Comparison of ENCODE assay signal across 19 cellular contexts in genomic region chr4:103158760-103159159, GRCh38. TPM values are rescaled to one million over a fixed set of nuclear protein-coding genes. Genes with fewer than 3 reads are reported as not detected.
DNase-seq lines count a peak whose midpoint lies in the region; ATAC-seq and TF ChIP-seq lines count a peak whose summit lies in the region.
"Had no signal": no experiment of that assay in that cellular context is flagged by ENCODE, and none has a peak within 500 bp of the region (broad histone marks: within the 10 kb centered on the region; RNA-seq: fewer than 3 reads in every experiment).

No MANE protein-coding gene starts in this region.

- H3K4me2 ChIP-seq in GM23248 (ENCODE audit: unreplicated experiment) (no peak overlapping the region), osteoblast (ENCODE audit: insufficient read depth, low read length) (peak overlapping the region; percentile 55)

- H3K9ac ChIP-seq in GM23248, result no peak overlapping the region

- in situ Hi-C loops in GM23248 (cut with MboI), result no loop called here

- H3K36me3 Mint-ChIP-seq in activated naive CD8-positive, alpha-beta T cell treated with anti-CD3 and anti-CD28 coated beads, Interleukin-2, amount 10 ng/mL, durations not matched to agents 7 days and 5 days, result peaks cover 58% of the 10 kb centered on the region
- H3K36me3 Mint-ChIP-seq in activated naive CD8-positive, alpha-beta T cell treated with anti-CD3 and anti-CD28 coated beads for 36 hours, result peaks cover 28% of the 10 kb centered on the region
- H3K36me3 Mint-ChIP-seq in activated T-helper 2 cell treated with anti-CD3 and anti-CD28 coated beads, Interferon-gamma antibody, Interleukin-2, Interleukin-4, amounts not matched to agents 10 μg/mL and 5 μg/mL and 100 μg/mL, durations not matched to agents 14 hours and 24 hours and 36 hours (ENCODE audit: low read depth), result peaks cover 75% of the 10 kb centered on the region

- H3K9me3 ChIP-seq in GM23248 (ENCODE audit: low read depth) (no peaks in the 10 kb centered on the region), osteoblast (ENCODE audit: low read depth, low read length) (no peaks in the 10 kb centered on the region)
- no peaks in the 10 kb centered on the region for H3K9me3 ChIP-seq in effector memory CD4-positive, alpha-beta T cell (ENCODE audit: control insufficient read depth, low read length)
- H3K9me3 ChIP-seq: Peyer's patch had no signal

- H3K36me3 ChIP-seq in GM23248 (ENCODE audit: low read depth) (peaks cover 3% of the 10 kb centered on the region; the same call in 1 of the 2 replicates), osteoblast (ENCODE audit: insufficient read depth, low read length) (peaks cover 4% of the 10 kb centered on the region)
- H3K36me3 ChIP-seq in effector memory CD4-positive, alpha-beta T cell (ENCODE audit: control insufficient read depth, insufficient read depth, low read length), result no peaks in the 10 kb centered on the region
- H3K36me3 ChIP-seq: Peyer's patch had no signal

- no peaks in the 10 kb centered on the region for H3K9me3 Mint-ChIP-seq in activated naive CD8-positive, alpha-beta T cell treated with anti-CD3 and anti-CD28 coated beads, Interleukin-2, amount 10 ng/mL, durations not matched to agents 7 days and 5 days
- no peaks in the 10 kb centered on the region for H3K9me3 Mint-ChIP-seq in activated naive CD8-positive, alpha-beta T cell treated with anti-CD3 and anti-CD28 coated beads for 36 hours
- peaks cover 15% of the 10 kb centered on the region for H3K9me3 Mint-ChIP-seq in activated T-helper 2 cell treated with anti-CD3 and anti-CD28 coated beads, Interferon-gamma antibody, Interleukin-2, Interleukin-4, amounts not matched to agents 10 μg/mL and 5 μg/mL and 100 μg/mL, durations not matched to agents 14 hours and 24 hours and 36 hours
- H3K9me3 Mint-ChIP-seq: CD4-positive, alpha-beta T cell had no signal

- H3K4me1 ChIP-seq in GM23248 (ENCODE audit: insufficient read depth) (no peaks in the 10 kb centered on the region), osteoblast (ENCODE audit: insufficient read depth, low read length) (no peaks in the 10 kb centered on the region)
- no peaks in the 10 kb centered on the region for H3K4me1 ChIP-seq in effector memory CD4-positive, alpha-beta T cell (ENCODE audit: control insufficient read depth, insufficient read depth, low read length, poor library complexity, severe bottlenecking)
- H3K4me1 ChIP-seq: Peyer's patch had no signal

- ATAC-seq in activated naive CD8-positive, alpha-beta T cell treated with anti-CD3 and anti-CD28 coated beads, Interleukin-2, amount 10 ng/mL, durations not matched to agents 7 days and 5 days (ENCODE audit: low read depth), result no peak
- ATAC-seq in GM18858 (IDR thresholded peaks at IDR 0.05; ENCODE audit: unreplicated experiment), result no peak
- ATAC-seq: Right ventricle myocardium inferior had no signal

- H4K20me1 ChIP-seq in GM23248 (ENCODE audit: insufficient read depth) (no peaks in the 10 kb centered on the region), osteoblast (ENCODE audit: insufficient read depth, low read length) (no peaks in the 10 kb centered on the region)

- no peak overlapping the region for H3K27ac ChIP-seq in GM23248
- peak overlapping the region; percentile 1 for H3K27ac ChIP-seq in osteoblast (ENCODE audit: low read depth, low read length)
- no peak overlapping the region for H3K27ac ChIP-seq in effector memory CD4-positive, alpha-beta T cell (ENCODE audit: insufficient read depth, low read length, poor library complexity, severe bottlenecking)
- H3K27ac ChIP-seq: Peyer's patch had no signal

- TF ChIP-seq CTCF in osteoblast (IDR thresholded peaks at IDR 0.05; ENCODE audit: extremely low read depth, low read depth, low read length), result no peak

- peaks cover 4% of the 10 kb centered on the region; the same call in 1 of the 2 replicates for H3K9me2 ChIP-seq in GM23248 (ENCODE audit: insufficient read depth)

- peak overlapping the region; percentile 53 for H3K4me3 Mint-ChIP-seq in activated naive CD8-positive, alpha-beta T cell treated with anti-CD3 and anti-CD28 coated beads, Interleukin-2, amount 10 ng/mL, durations not matched to agents 7 days and 5 days
- no peak overlapping the region for H3K4me3 Mint-ChIP-seq in activated naive CD8-positive, alpha-beta T cell treated with anti-CD3 and anti-CD28 coated beads for 36 hours
- H3K4me3 Mint-ChIP-seq in activated T-helper 2 cell treated with anti-CD3 and anti-CD28 coated beads, Interferon-gamma antibody, Interleukin-2, Interleukin-4, amounts not matched to agents 10 μg/mL and 5 μg/mL and 100 μg/mL, durations not matched to agents 14 hours and 24 hours and 36 hours (ENCODE audit: low read depth), result peak overlapping the region; percentile 55
- H3K4me3 Mint-ChIP-seq: CD4-positive, alpha-beta T cell had no signal

- H3K27me3 Mint-ChIP-seq in activated naive CD8-positive, alpha-beta T cell treated with anti-CD3 and anti-CD28 coated beads, Interleukin-2, amount 10 ng/mL, durations not matched to agents 7 days and 5 days, result no peaks in the 10 kb centered on the region
- no peaks in the 10 kb centered on the region for H3K27me3 Mint-ChIP-seq in activated naive CD8-positive, alpha-beta T cell treated with anti-CD3 and anti-CD28 coated beads for 36 hours
- no peaks in the 10 kb centered on the region for H3K27me3 Mint-ChIP-seq in activated T-helper 2 cell treated with anti-CD3 and anti-CD28 coated beads, Interferon-gamma antibody, Interleukin-2, Interleukin-4, amounts not matched to agents 10 μg/mL and 5 μg/mL and 100 μg/mL, durations not matched to agents 14 hours and 24 hours and 36 hours (ENCODE audit: low read depth)
- H3K27me3 Mint-ChIP-seq: CD4-positive, alpha-beta T cell had no signal

- 85 to 93% methylated on average over 4 of the region's 4 CpGs for WGBS in GM23248 (ENCODE audit: low coverage in 1 of 2, low lambda C conversion rate in 2 of 2, missing lambda C conversion rate in 2 of 2), 2 experiments

- no peaks in the 10 kb centered on the region for H3F3A ChIP-seq in GM23248 (ENCODE audit: insufficient read depth)

- H3K27ac Mint-ChIP-seq in activated naive CD8-positive, alpha-beta T cell treated with anti-CD3 and anti-CD28 coated beads, Interleukin-2, amount 10 ng/mL, durations not matched to agents 7 days and 5 days, result peak overlapping the region; percentile 67
- no peak overlapping the region for H3K27ac Mint-ChIP-seq in activated naive CD8-positive, alpha-beta T cell treated with anti-CD3 and anti-CD28 coated beads for 36 hours
- H3K27ac Mint-ChIP-seq in activated T-helper 2 cell treated with anti-CD3 and anti-CD28 coated beads, Interferon-gamma antibody, Interleukin-2, Interleukin-4, amounts not matched to agents 10 μg/mL and 5 μg/mL and 100 μg/mL, durations not matched to agents 14 hours and 24 hours and 36 hours, result peak overlapping the region; percentile 78
- H3K27ac Mint-ChIP-seq: CD4-positive, alpha-beta T cell had no signal

- H3K79me2 ChIP-seq in GM23248 (ENCODE audit: insufficient read depth), result no peaks in the 10 kb centered on the region
- H3K79me2 ChIP-seq in osteoblast (ENCODE audit: insufficient read depth, low read length), result no peaks in the 10 kb centered on the region

- H3K27me3 ChIP-seq in GM23248 (replicated peaks; ENCODE audit: insufficient read depth), result no peaks in the 10 kb centered on the region
- no peaks in the 10 kb centered on the region for H3K27me3 ChIP-seq in osteoblast (ENCODE audit: insufficient read depth, low read length)
- H3K27me3 ChIP-seq in effector memory CD4-positive, alpha-beta T cell (replicated peaks; ENCODE audit: control insufficient read depth, insufficient read depth, low read length, poor library complexity, severe bottlenecking), result no peaks in the 10 kb centered on the region
- H3K27me3 ChIP-seq: Peyer's patch had no signal

- POLR2A ChIA-PET in activated naive CD8-positive, alpha-beta T cell treated with anti-CD3 and anti-CD28 coated beads, Interleukin-2, amount 10 ng/mL, durations not matched to agents 7 days and 5 days (lab: Charles Lee), result interaction anchor here (0.9 kb wide), 1 partner anchor 25 kb away, joined by 3 read pairs; no protein-coding TSS in a partner anchor

- peaks cover 2% of the 10 kb centered on the region for H3K4me1 Mint-ChIP-seq in activated naive CD8-positive, alpha-beta T cell treated with anti-CD3 and anti-CD28 coated beads, Interleukin-2, amount 10 ng/mL, durations not matched to agents 7 days and 5 days
- H3K4me1 Mint-ChIP-seq in activated naive CD8-positive, alpha-beta T cell treated with anti-CD3 and anti-CD28 coated beads for 36 hours, result peaks cover 6% of the 10 kb centered on the region
- H3K4me1 Mint-ChIP-seq in activated T-helper 2 cell treated with anti-CD3 and anti-CD28 coated beads, Interferon-gamma antibody, Interleukin-2, Interleukin-4, amounts not matched to agents 10 μg/mL and 5 μg/mL and 100 μg/mL, durations not matched to agents 14 hours and 24 hours and 36 hours (ENCODE audit: low read depth), result peaks cover 11% of the 10 kb centered on the region

- DNase-seq in activated naive CD8-positive, alpha-beta T cell treated with anti-CD3 and anti-CD28 coated beads, Interleukin-2, amount 10 ng/mL, durations not matched to agents 7 days and 5 days, result no peak
- no peak for DNase-seq in activated naive CD8-positive, alpha-beta T cell treated with anti-CD3 and anti-CD28 coated beads for 36 hours
- DNase-seq in GM23248 (no peak), osteoblast (ENCODE audit: insufficient read length, low spot score, missing footprints) (no peak)
- DNase-seq in activated T-helper 2 cell treated with anti-CD3 and anti-CD28 coated beads, Interferon-gamma antibody, Interleukin-2, Interleukin-4, amounts not matched to agents 10 μg/mL and 5 μg/mL and 100 μg/mL, durations not matched to agents 14 hours and 24 hours and 36 hours (ENCODE audit: low spot score), result no peak
- DNase-seq in activated CD8-positive, alpha-beta memory T cell treated with anti-CD3 and anti-CD28 coated beads for 24 hours, result no peak
- DNase-seq in effector memory CD4-positive, alpha-beta T cell, result no peak
- DNase-seq: CD4-positive, alpha-beta T cell; DMS79; GOT3; KBM-7; NCI-H1092; NCI-H146; NCI-H2081; NCI-H510A; NCI-H774; Peyer's patch had no signal

- H3K4me3 ChIP-seq in GM23248 (no peak overlapping the region), osteoblast (ENCODE audit: insufficient read depth, low read length) (peak overlapping the region; percentile 10)
- H3K4me3 ChIP-seq in effector memory CD4-positive, alpha-beta T cell (ENCODE audit: insufficient read depth, low read depth, low read length, poor library complexity, severe bottlenecking), result no peak overlapping the region
- H3K4me3 ChIP-seq: Peyer's patch had no signal

- intact Hi-C loops in activated T-helper 2 cell treated with anti-CD3 and anti-CD28 coated beads, Interferon-gamma antibody, Interleukin-2, Interleukin-4, amounts not matched to agents 10 μg/mL and 5 μg/mL and 100 μg/mL, durations not matched to agents 14 hours and 24 hours and 36 hours (cut with micrococcal nuclease), result no loop called here

- H2AFZ ChIP-seq in GM23248 (peak overlapping the region; percentile 12; the same call in 1 of the 2 replicates), osteoblast (ENCODE audit: low read length) (peak overlapping the region; percentile 55)

RNA-seq across cellular contexts. Expression of gene CENPE, which starts 39.4 kb away (rescaled TPM):
- 10 to 100 TPM; 44.7 to 51.4 TPM for total RNA-seq in activated naive CD8-positive, alpha-beta T cell treated with anti-CD3 and anti-CD28 coated beads, Interleukin-2, amount 10 ng/mL, durations not matched to agents 7 days and 5 days
- total RNA-seq in activated naive CD8-positive, alpha-beta T cell treated with anti-CD3 and anti-CD28 coated beads for 36 hours, result 10 to 100 TPM; 34.2 to 36.8 TPM
- total RNA-seq in GM23248 (2014; rRNA removed; shearing (Covaris generic)), result 7.7 and 11.0 TPM in 2 replicates
- polyA plus RNA-seq in GM23248 (2016; fragmentation: Nextera tagmentation; extraction: Ambion mirVana), result 6.7 and 9.1 TPM in 2 replicates
- 36.0 and 36.5 TPM in 2 replicates for total RNA-seq in activated T-helper 2 cell treated with anti-CD3 and anti-CD28 coated beads, Interferon-gamma antibody, Interleukin-2, Interleukin-4, amounts not matched to agents 10 μg/mL and 5 μg/mL and 100 μg/mL, durations not matched to agents 14 hours and 24 hours and 36 hours
- total RNA-seq in osteoblast, result 4.1 and 13.0 TPM in 2 replicates

RNA-seq across cellular contexts. Expression of gene BDH2, which starts 59.1 kb away (rescaled TPM):
- total RNA-seq in activated naive CD8-positive, alpha-beta T cell treated with anti-CD3 and anti-CD28 coated beads, Interleukin-2, amount 10 ng/mL, durations not matched to agents 7 days and 5 days, result 10 to 100 TPM; 22.0 to 22.2 TPM
- 10 to 100 TPM; 13.2 to 13.8 TPM for total RNA-seq in activated naive CD8-positive, alpha-beta T cell treated with anti-CD3 and anti-CD28 coated beads for 36 hours
- total RNA-seq in GM23248 (2014; rRNA removed; shearing (Covaris generic)), result 57.9 and 63.0 TPM in 2 replicates
- polyA plus RNA-seq in GM23248 (2016; fragmentation: Nextera tagmentation; extraction: Ambion mirVana), result 64.9 and 71.1 TPM in 2 replicates
- total RNA-seq in activated T-helper 2 cell treated with anti-CD3 and anti-CD28 coated beads, Interferon-gamma antibody, Interleukin-2, Interleukin-4, amounts not matched to agents 10 μg/mL and 5 μg/mL and 100 μg/mL, durations not matched to agents 14 hours and 24 hours and 36 hours, result 16.0 and 16.3 TPM in 2 replicates
- 36.6 and 43.0 TPM in 2 replicates for total RNA-seq in osteoblast
